ENCODE assay signal across 1 cellular context in genomic region chr7:96700516-96700915, GRCh38.
TF ChIP-seq lines count a peak whose summit lies in the region.

No MANE protein-coding gene starts in this region.

TF ChIP-seq in IMR-90, 13 proteins besides CTCF, POLR2A, EP300 and RAD21 (continued from another document):
- TF ChIP-seq MAZ (IDR thresholded peaks at IDR 0.05; ENCODE audit: borderline replicate concordance, low read depth, low read length) = no peak
- no peak for TF ChIP-seq ELK1 (IDR thresholded peaks at IDR 0.05; ENCODE audit: borderline replicate concordance, low read depth, low read length)
- TF ChIP-seq FOS (IDR thresholded peaks at IDR 0.05; ENCODE audit: low read depth, low read length) = no peak
- TF ChIP-seq USF2 (IDR thresholded peaks at IDR 0.05; ENCODE audit: low read depth, low read length) = no peak
- no peak for TF ChIP-seq MXI1 (IDR thresholded peaks at IDR 0.05; ENCODE audit: borderline replicate concordance, low read depth, low read length)
- TF ChIP-seq BHLHE40 (IDR thresholded peaks at IDR 0.05; ENCODE audit: low read depth, low read length) = no peak
- no peak for TF ChIP-seq CHD1 (IDR thresholded peaks at IDR 0.05; ENCODE audit: low read depth, low read length)
- no peak for TF ChIP-seq SMC3 (IDR thresholded peaks at IDR 0.05; ENCODE audit: low read depth, low read length)
- TF ChIP-seq RCOR1 (IDR thresholded peaks at IDR 0.05; ENCODE audit: insufficient replicate concordance, low read length) = no peak
- TF ChIP-seq CEBPB (IDR thresholded peaks at IDR 0.05; ENCODE audit: low read depth, low read length) = no peak
- TF ChIP-seq RFX5 (IDR thresholded peaks at IDR 0.05; ENCODE audit: low read depth, low read length) = no peak
